In genomic region chr6:85643530-85644373, GRCh38 we compare ENCODE assay signal across 1 cellular context.
TF ChIP-seq lines count a peak whose summit lies in the region.

No MANE protein-coding gene starts in this region.

TF ChIP-seq in HepG2, 621 proteins besides CTCF, POLR2A, EP300 and RAD21 (continued from another document and continues in another):
- TF ChIP-seq HINFP (CRISPR knock-in tag; IDR thresholded peaks at IDR 0.05; ENCODE audit: low read depth) (peak; percentile 94), ZBTB25 (CRISPR knock-in tag; IDR thresholded peaks at IDR 0.05) (peak; percentile 96), ZFYVE20 (CRISPR knock-in tag; IDR thresholded peaks at IDR 0.05; ENCODE audit: borderline replicate concordance, low read depth) (no peak), ZNF274 (CRISPR knock-in tag; IDR thresholded peaks at IDR 0.05) (peak; percentile 94), NR2C2 (CRISPR knock-in tag; IDR thresholded peaks at IDR 0.05; ENCODE audit: borderline replicate concordance) (0 out of 2 replicates have a peak, but pooled peaks have one; percentile 22), SIN3A (IDR thresholded peaks at IDR 0.05; ENCODE audit: borderline replicate concordance, low read depth, low read length) (no peak), ZNF367 (CRISPR knock-in tag; IDR thresholded peaks at IDR 0.05; ENCODE audit: borderline replicate concordance) (no peak), DNMT3B (CRISPR knock-in tag; conservative IDR thresholded peaks at IDR 0.05) (no peak), ZNF12 (CRISPR knock-in tag; IDR thresholded peaks at IDR 0.05) (no peak), NFKBIZ (CRISPR knock-in tag; IDR thresholded peaks at IDR 0.05) (peak; percentile 74; the same call in 1 of the 2 replicates), ZIK1 (CRISPR knock-in tag; IDR thresholded peaks at IDR 0.05; ENCODE audit: borderline replicate concordance, low read depth) (0 out of 2 replicates have a peak, but pooled peaks have one; percentile 49), SAP130 (CRISPR knock-in tag; IDR thresholded peaks at IDR 0.05; ENCODE audit: low read depth) (peak; percentile 87), ZFX (CRISPR knock-in tag; IDR thresholded peaks at IDR 0.05; ENCODE audit: low read depth) (peak; percentile 88), ZNF383 (CRISPR knock-in tag; IDR thresholded peaks at IDR 0.05; ENCODE audit: borderline replicate concordance) (no peak), ZFP36 (IDR thresholded peaks at IDR 0.05; ENCODE audit: borderline replicate concordance, low read depth, low read length, partially characterized antibody) (no peak), HIVEP1 (CRISPR knock-in tag; IDR thresholded peaks at IDR 0.05) (peak; percentile 89), ZNF24 (IDR thresholded peaks at IDR 0.05) (no peak), ZNF44 (CRISPR knock-in tag; IDR thresholded peaks at IDR 0.05) (no peak), ZNF598 (CRISPR knock-in tag; IDR thresholded peaks at IDR 0.05; ENCODE audit: borderline replicate concordance) (no peak), CREM (IDR thresholded peaks at IDR 0.05) (no peak), CREM (CRISPR knock-in tag; IDR thresholded peaks at IDR 0.05) (no peak), ZNF276 (CRISPR knock-in tag; IDR thresholded peaks at IDR 0.05; ENCODE audit: low read depth) (0 out of 2 replicates have a peak, but pooled peaks have one; percentile 76), ARID2 (CRISPR knock-in tag; IDR thresholded peaks at IDR 0.05; ENCODE audit: borderline replicate concordance) (no peak), ZSCAN30 (CRISPR knock-in tag; IDR thresholded peaks at IDR 0.05) (no peak), ZBTB49 (CRISPR knock-in tag; IDR thresholded peaks at IDR 0.05; ENCODE audit: borderline replicate concordance) (no peak), CENPX (CRISPR knock-in tag; IDR thresholded peaks at IDR 0.05) (no peak), HNRNPL (IDR thresholded peaks at IDR 0.05; ENCODE audit: low read depth, low read length) (0 out of 2 replicates have a peak, but pooled peaks have one; percentile 54), ZNF549 (CRISPR knock-in tag; IDR thresholded peaks at IDR 0.05) (no peak), ZNF296 (CRISPR knock-in tag; conservative IDR thresholded peaks at IDR 0.05) (0 out of 2 replicates have a peak, but pooled peaks have one; percentile 74), GTF2F1 (IDR thresholded peaks at IDR 0.05; ENCODE audit: low read length) (no peak), PRPF4 (IDR thresholded peaks at IDR 0.05; ENCODE audit: low read depth, low read length, poor library complexity, severe bottlenecking) (no peak), ZSCAN20 (CRISPR knock-in tag; IDR thresholded peaks at IDR 0.05; ENCODE audit: borderline replicate concordance) (peak; percentile 27; the same call in 1 of the 2 replicates), GMEB1 (CRISPR knock-in tag; IDR thresholded peaks at IDR 0.05; ENCODE audit: borderline replicate concordance) (no peak; the same call in 1 of the 2 replicates), TARDBP (CRISPR knock-in tag; IDR thresholded peaks at IDR 0.05) (no peak), E2F2 (CRISPR knock-in tag; IDR thresholded peaks at IDR 0.05; ENCODE audit: borderline replicate concordance) (0 out of 2 replicates have a peak, but pooled peaks have one; percentile 69), SPEN (CRISPR knock-in tag; IDR thresholded peaks at IDR 0.05; ENCODE audit: low read depth) (peak; percentile 50), MLLT10 (CRISPR knock-in tag; IDR thresholded peaks at IDR 0.05) (no peak), ZSCAN22 (CRISPR knock-in tag; IDR thresholded peaks at IDR 0.05) (no peak), NFE2L1 (CRISPR knock-in tag; IDR thresholded peaks at IDR 0.05; ENCODE audit: borderline replicate concordance) (no peak), ZSCAN21 (CRISPR knock-in tag; IDR thresholded peaks at IDR 0.05; ENCODE audit: borderline replicate concordance) (0 out of 2 replicates have a peak, but pooled peaks have one; percentile 46), PHF21A (CRISPR knock-in tag; IDR thresholded peaks at IDR 0.05) (peak; percentile 81), CCAR2 (optimal IDR thresholded peaks at IDR 0.05; ENCODE audit: low read depth, low read length) (no peak)
- TF ChIP-seq, protein P1, sequence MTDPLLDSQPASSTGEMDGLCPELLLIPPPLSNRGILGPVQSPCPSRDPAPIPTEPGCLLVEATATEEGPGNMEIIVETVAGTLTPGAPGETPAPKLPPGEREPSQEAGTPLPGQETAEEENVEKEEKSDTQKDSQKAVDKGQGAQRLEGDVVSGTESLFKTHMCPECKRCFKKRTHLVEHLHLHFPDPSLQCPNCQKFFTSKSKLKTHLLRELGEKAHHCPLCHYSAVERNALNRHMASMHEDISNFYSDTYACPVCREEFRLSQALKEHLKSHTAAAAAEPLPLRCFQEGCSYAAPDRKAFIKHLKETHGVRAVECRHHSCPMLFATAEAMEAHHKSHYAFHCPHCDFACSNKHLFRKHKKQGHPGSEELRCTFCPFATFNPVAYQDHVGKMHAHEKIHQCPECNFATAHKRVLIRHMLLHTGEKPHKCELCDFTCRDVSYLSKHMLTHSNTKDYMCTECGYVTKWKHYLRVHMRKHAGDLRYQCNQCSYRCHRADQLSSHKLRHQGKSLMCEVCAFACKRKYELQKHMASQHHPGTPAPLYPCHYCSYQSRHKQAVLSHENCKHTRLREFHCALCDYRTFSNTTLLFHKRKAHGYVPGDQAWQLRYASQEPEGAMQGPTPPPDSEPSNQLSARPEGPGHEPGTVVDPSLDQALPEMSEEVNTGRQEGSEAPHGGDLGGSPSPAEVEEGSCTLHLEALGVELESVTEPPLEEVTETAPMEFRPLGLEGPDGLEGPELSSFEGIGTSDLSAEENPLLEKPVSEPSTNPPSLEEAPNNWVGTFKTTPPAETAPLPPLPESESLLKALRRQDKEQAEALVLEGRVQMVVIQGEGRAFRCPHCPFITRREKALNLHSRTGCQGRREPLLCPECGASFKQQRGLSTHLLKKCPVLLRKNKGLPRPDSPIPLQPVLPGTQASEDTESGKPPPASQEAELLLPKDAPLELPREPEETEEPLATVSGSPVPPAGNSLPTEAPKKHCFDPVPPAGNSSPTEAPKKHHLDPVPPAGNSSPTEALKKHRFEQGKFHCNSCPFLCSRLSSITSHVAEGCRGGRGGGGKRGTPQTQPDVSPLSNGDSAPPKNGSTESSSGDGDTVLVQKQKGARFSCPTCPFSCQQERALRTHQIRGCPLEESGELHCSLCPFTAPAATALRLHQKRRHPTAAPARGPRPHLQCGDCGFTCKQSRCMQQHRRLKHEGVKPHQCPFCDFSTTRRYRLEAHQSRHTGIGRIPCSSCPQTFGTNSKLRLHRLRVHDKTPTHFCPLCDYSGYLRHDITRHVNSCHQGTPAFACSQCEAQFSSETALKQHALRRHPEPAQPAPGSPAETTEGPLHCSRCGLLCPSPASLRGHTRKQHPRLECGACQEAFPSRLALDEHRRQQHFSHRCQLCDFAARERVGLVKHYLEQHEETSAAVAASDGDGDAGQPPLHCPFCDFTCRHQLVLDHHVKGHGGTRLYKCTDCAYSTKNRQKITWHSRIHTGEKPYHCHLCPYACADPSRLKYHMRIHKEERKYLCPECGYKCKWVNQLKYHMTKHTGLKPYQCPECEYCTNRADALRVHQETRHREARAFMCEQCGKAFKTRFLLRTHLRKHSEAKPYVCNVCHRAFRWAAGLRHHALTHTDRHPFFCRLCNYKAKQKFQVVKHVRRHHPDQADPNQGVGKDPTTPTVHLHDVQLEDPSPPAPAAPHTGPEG (CRISPR knock-in tag; IDR thresholded peaks at IDR 0.05): no peak
- TF ChIP-seq, protein P2, sequence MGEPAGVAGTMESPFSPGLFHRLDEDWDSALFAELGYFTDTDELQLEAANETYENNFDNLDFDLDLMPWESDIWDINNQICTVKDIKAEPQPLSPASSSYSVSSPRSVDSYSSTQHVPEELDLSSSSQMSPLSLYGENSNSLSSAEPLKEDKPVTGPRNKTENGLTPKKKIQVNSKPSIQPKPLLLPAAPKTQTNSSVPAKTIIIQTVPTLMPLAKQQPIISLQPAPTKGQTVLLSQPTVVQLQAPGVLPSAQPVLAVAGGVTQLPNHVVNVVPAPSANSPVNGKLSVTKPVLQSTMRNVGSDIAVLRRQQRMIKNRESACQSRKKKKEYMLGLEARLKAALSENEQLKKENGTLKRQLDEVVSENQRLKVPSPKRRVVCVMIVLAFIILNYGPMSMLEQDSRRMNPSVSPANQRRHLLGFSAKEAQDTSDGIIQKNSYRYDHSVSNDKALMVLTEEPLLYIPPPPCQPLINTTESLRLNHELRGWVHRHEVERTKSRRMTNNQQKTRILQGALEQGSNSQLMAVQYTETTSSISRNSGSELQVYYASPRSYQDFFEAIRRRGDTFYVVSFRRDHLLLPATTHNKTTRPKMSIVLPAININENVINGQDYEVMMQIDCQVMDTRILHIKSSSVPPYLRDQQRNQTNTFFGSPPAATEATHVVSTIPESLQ (CRISPR knock-in tag; conservative IDR thresholded peaks at IDR 0.05): peak; percentile 82
- TF ChIP-seq, protein P3, sequence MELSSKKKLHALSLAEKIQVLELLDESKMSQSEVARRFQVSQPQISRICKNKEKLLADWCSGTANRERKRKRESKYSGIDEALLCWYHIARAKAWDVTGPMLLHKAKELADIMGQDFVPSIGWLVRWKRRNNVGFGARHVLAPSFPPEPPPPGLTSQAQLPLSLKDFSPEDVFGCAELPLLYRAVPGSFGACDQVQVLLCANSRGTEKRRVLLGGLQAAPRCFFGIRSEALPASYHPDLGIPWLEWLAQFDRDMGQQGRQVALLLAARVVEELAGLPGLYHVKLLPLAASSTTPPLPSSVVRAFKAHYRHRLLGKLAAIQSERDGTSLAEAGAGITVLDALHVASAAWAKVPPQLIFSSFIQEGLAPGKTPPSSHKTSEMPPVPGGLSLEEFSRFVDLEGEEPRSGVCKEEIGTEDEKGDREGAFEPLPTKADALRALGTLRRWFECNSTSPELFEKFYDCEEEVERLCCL (CRISPR knock-in tag; IDR thresholded peaks at IDR 0.05; ENCODE audit: borderline replicate concordance): no peak
